ENCODE assay signal across 14 cellular contexts in genomic region chr17:19017401-19017800, GRCh38. TPM values are rescaled to one million over a fixed set of nuclear protein-coding genes. Genes with fewer than 3 reads are reported as not detected.
DNase-seq lines count a peak whose midpoint lies in the region; ATAC-seq, FAIRE-seq and TF ChIP-seq lines count a peak whose summit lies in the region.
"Had no signal": no experiment of that assay in that cellular context is flagged by ENCODE, and none has a peak within 500 bp of the region (broad histone marks: within the 10 kb centered on the region; RNA-seq: fewer than 3 reads in every experiment).

No MANE protein-coding gene starts in this region.

- no peak overlapping the region for H3K27ac ChIP-seq in CD4-positive, alpha-beta memory T cell (ENCODE audit: low read depth, low read length)
- H3K27ac ChIP-seq in kidney (ENCODE audit: low read depth in 2 of 2, low read length in 2 of 2) = no peak overlapping the region
- H3K27ac ChIP-seq: SJSA1 had no signal

- no peaks in the 10 kb centered on the region for H3K4me1 ChIP-seq in CD4-positive, alpha-beta memory T cell (ENCODE audit: insufficient read depth, low read length)
- H3K4me1 ChIP-seq in kidney (ENCODE audit: control insufficient read depth in 1 of 2, insufficient read depth in 1 of 2, low read depth in 1 of 2, low read length in 2 of 2) = no peaks in the 10 kb centered on the region
- H3K4me1 ChIP-seq: SJSA1 had no signal

- H3K36me3 Mint-ChIP-seq in CD4-positive, alpha-beta memory T cell = peaks cover 5 to 9% of the 10 kb centered on the region in 2 donors
- H3K36me3 Mint-ChIP-seq in IgD-negative memory B cell = peaks cover 3% of the 10 kb centered on the region

- FAIRE-seq in kidney (lab: Jason Lieb, UNC) = no peak
- FAIRE-seq: H54 had no signal

- TF ChIP-seq CTCF in kidney (IDR thresholded peaks at IDR 0.05; ENCODE audit: borderline replicate concordance, extremely low read depth, insufficient read depth) = no peak

- CTCF ChIA-PET in CD4-positive, alpha-beta memory T cell (lab: Charles Lee; ENCODE audit: partially characterized antibody) = no interaction called here

- POLR2A ChIA-PET in CD4-positive, alpha-beta memory T cell (lab: Charles Lee; ENCODE audit: partially characterized antibody) = interaction anchor here (3.0 kb wide), 1 partner anchor 13 kb away, joined by 12 read pairs; the partner anchor contains the start of gene FAM83G

- H3K9me3 Mint-ChIP-seq in CD4-positive, alpha-beta memory T cell = no peaks in the 10 kb centered on the region
- H3K9me3 Mint-ChIP-seq in IgD-negative memory B cell = no peaks in the 10 kb centered on the region

- H3K9me3 ChIP-seq in CD4-positive, alpha-beta memory T cell (ENCODE audit: control insufficient read depth in 1 of 2, low read length in 2 of 2) = no peaks in the 10 kb centered on the region
- H3K9me3 ChIP-seq in kidney (ENCODE audit: control insufficient read depth in 1 of 2, low read length in 2 of 2) = no peaks in the 10 kb centered on the region
- H3K9me3 ChIP-seq: SJSA1 had no signal

- no peak overlapping the region for H3K9ac ChIP-seq in kidney (ENCODE audit: low read length in 2 of 2)

- intact Hi-C loops in CD4-positive, alpha-beta memory T cell (cut with micrococcal nuclease) = no loop called here
- intact Hi-C loops in kidney (cut with DNase I) (no loop called here), posterior vena cava (cut with DNase I) (loop anchor here in 1 of 2 donors (5.0 to 10.0 kb wide), 2 partner anchors 50 to 1283 kb away; no protein-coding TSS in a partner anchor)

- peaks cover 6 to 15% (median 9%) of the 10 kb centered on the region in 4 donors for H3K4me1 Mint-ChIP-seq in CD4-positive, alpha-beta memory T cell
- peaks cover 7 to 13% (median 10%) of the 10 kb centered on the region in 3 donors for H3K4me1 Mint-ChIP-seq in IgD-negative memory B cell

- DNase-seq in CD4-positive, alpha-beta memory T cell = peak in 1 of 5 donors; percentile 17
- DNase-seq in kidney (peak; percentile 63), posterior vena cava (ENCODE audit: low spot score) (peak; percentile 66)
- no peak for DNase-seq in activated naive CD4-positive, alpha-beta T cell (lab: John Stamatoyannopoulos, UW)
- DNase-seq: MV-4-11, NCI-H1417 treated with DMSO at 0.1 percent for 48 hours, NCI-H2081 treated with DMSO at 0.1 percent for 48 hours, NCI-H524 had no signal

- peak overlapping the region in 4 of 7 donors; percentile 17 to 42 (median 32) for H3K27ac Mint-ChIP-seq in CD4-positive, alpha-beta memory T cell
- H3K27ac Mint-ChIP-seq in IgD-negative memory B cell = peak overlapping the region in 2 of 3 donors; percentile 48 to 76

- H3K4me3 ChIP-seq in CD4-positive, alpha-beta memory T cell (ENCODE audit: low read length in 2 of 2) = no peak overlapping the region
- no peak overlapping the region for H3K4me3 ChIP-seq in kidney (ENCODE audit: low read length in 2 of 2)
- H3K4me3 ChIP-seq: SJSA1 had no signal

- ATAC-seq in GM21390 (IDR thresholded peaks at IDR 0.05; ENCODE audit: unreplicated experiment) (no peak), HG03097 (IDR thresholded peaks at IDR 0.05; ENCODE audit: low FRiP score, unreplicated experiment) (no peak)

- H3K27me3 ChIP-seq in CD4-positive, alpha-beta memory T cell (ENCODE audit: insufficient read depth, low read length) = no peaks in the 10 kb centered on the region
- H3K27me3 ChIP-seq: SJSA1 had no signal

- peaks cover 5% of the 10 kb centered on the region for H3K36me3 ChIP-seq in CD4-positive, alpha-beta memory T cell (ENCODE audit: insufficient read depth, low read length)
- H3K36me3 ChIP-seq in kidney (ENCODE audit: control insufficient read depth in 1 of 2, insufficient read depth in 2 of 2, low read length in 2 of 2) = no peaks in the 10 kb centered on the region
- H3K36me3 ChIP-seq: SJSA1 had no signal

- peaks cover 2 to 3% of the 10 kb centered on the region in 2 donors for H3K27me3 Mint-ChIP-seq in CD4-positive, alpha-beta memory T cell
- no peaks in the 10 kb centered on the region for H3K27me3 Mint-ChIP-seq in IgD-negative memory B cell

- no peak overlapping the region for H3K4me3 Mint-ChIP-seq in CD4-positive, alpha-beta memory T cell
- peak overlapping the region in 1 of 4 donors; percentile 54 for H3K4me3 Mint-ChIP-seq in IgD-negative memory B cell

RNA-seq across cellular contexts. Expression of gene FAM83G, which starts 12.8 kb away (rescaled TPM):
- 10 to 100 TPM; 13.8 to 15.1 TPM for total RNA-seq in CD4-positive, alpha-beta memory T cell
- polyA plus RNA-seq in CD4-positive, alpha-beta memory T cell = 1 to 10 TPM; 1.6 to 6.9 TPM
- polyA plus RNA-seq in IgD-negative memory B cell (6.8 TPM), kidney (ENCODE audit: insufficient read depth, low read depth, low replicate concordance) (4.9 TPM)
- total RNA-seq in kidney (8.0 TPM), posterior vena cava (10 to 100 TPM in 1 of 2 donors, 1 to 10 TPM in 1; 2.8 to 10.9 TPM)

RNA-seq across cellular contexts. Expression of gene GRAP, which starts 29.4 kb away (rescaled TPM):
- total RNA-seq in CD4-positive, alpha-beta memory T cell = 10 to 100 TPM; 63.1 to 75.8 TPM
- polyA plus RNA-seq in CD4-positive, alpha-beta memory T cell = 10 to 100 TPM; 61.6 to 70.1 TPM
- polyA plus RNA-seq in IgD-negative memory B cell (123 TPM), kidney (ENCODE audit: insufficient read depth, low read depth, low replicate concordance) (7.0 TPM)
- total RNA-seq in kidney (8.4 TPM), posterior vena cava (1 to 10 TPM; 4.0 to 6.8 TPM)
- total RNA-seq: LHCN-M2 had no signal

Comparison
In these comparisons a context has a peak if more than half of its experiments do, and no peak if none do; other contexts are left out.
1. DNase-seq: peak in kidney (single experiment) and posterior vena cava (single experiment); none in activated naive CD4-positive, alpha-beta T cell (0 of 4).